ENCODE assay signal across 8 cellular contexts in genomic region chr16:28554634-28555423, GRCh38. TPM values are rescaled to one million over a fixed set of nuclear protein-coding genes. Genes with fewer than 3 reads are reported as not detected.
DNase-seq lines count a peak whose midpoint lies in the region; ATAC-seq, FAIRE-seq and TF ChIP-seq lines count a peak whose summit lies in the region.

No MANE protein-coding gene starts in this region.

- peak overlapping the region; percentile 60; the same call in 1 of the 2 replicates for H2AFZ ChIP-seq in OCI-LY7 (ENCODE audit: low read length)

- CTCF ChIA-PET in OCI-LY7 (lab: Charles Lee; ENCODE audit: unreplicated experiment): no interaction called here

- ATAC-seq in GM18858 (IDR thresholded peaks at IDR 0.05; ENCODE audit: unreplicated experiment): peak; percentile 8
- ATAC-seq in GM21367 (IDR thresholded peaks at IDR 0.05; ENCODE audit: unreplicated experiment): no peak

- no peak for TF ChIP-seq EP300 in sigmoid colon (IDR thresholded peaks at IDR 0.05)

- DNase-seq in OCI-LY7 (ENCODE audit: low spot score) (no peak), epithelial cell of proximal tubule (ENCODE audit: low read depth) (no peak), sigmoid colon (no peak), GM12891 (ENCODE audit: insufficient read length, low spot score) (no peak), UCSD-AML1 (lab: John Stamatoyannopoulos, UW; ENCODE audit: unreplicated experiment) (no peak), NCI-H524 (lab: John Stamatoyannopoulos, UW) (no peak)

- FAIRE-seq in GM12891 (lab: Jason Lieb, UNC): no peak

- H3K27ac ChIP-seq in OCI-LY7 (ENCODE audit: low read depth, low read length, poor library complexity, severe bottlenecking) (no peak overlapping the region), sigmoid colon (peak overlapping the region; percentile 95 to 98 (median 96))

- no peak for TF ChIP-seq CTCF in OCI-LY7 (conservative IDR thresholded peaks at IDR 0.05; ENCODE audit: low read length)
- TF ChIP-seq CTCF in epithelial cell of proximal tubule (conservative IDR thresholded peaks at IDR 0.05; ENCODE audit: low read depth, low read length): no peak
- no peak for TF ChIP-seq CTCF in sigmoid colon (IDR thresholded peaks at IDR 0.05)

- H3K79me2 ChIP-seq in OCI-LY7 (ENCODE audit: insufficient read depth, low read depth, low read length): peaks cover 25% of the 10 kb centered on the region; the same call in 1 of the 2 replicates

- intact Hi-C loops in OCI-LY7 (cut with micrococcal nuclease; ENCODE audit: unreplicated experiment) (loop anchor here (5.0 kb wide), 2 partner anchors 62 to 63 kb away; partner anchors contain the start of genes APOBR and CLN3), sigmoid colon (cut with DNase I) (loop anchor here (1.0 kb wide), 1 partner anchor 63 kb away; the partner anchor contains the start of gene CLN3)

- peak overlapping the region; percentile 94 for H3K4me2 ChIP-seq in OCI-LY7 (ENCODE audit: low read length)

- H3K36me3 ChIP-seq in OCI-LY7 (ENCODE audit: insufficient read depth, low read length) (peaks cover 38% of the 10 kb centered on the region), sigmoid colon (peaks cover 0 to 32% (median 6%) of the 10 kb centered on the region in 4 donors)

- H3K9me3 ChIP-seq in OCI-LY7 (ENCODE audit: low read length) (no peaks in the 10 kb centered on the region), sigmoid colon (no peaks in the 10 kb centered on the region)

- H3K9me2 ChIP-seq in OCI-LY7 (ENCODE audit: insufficient read depth, low read length): no peaks in the 10 kb centered on the region

- WGBS in sigmoid colon, 2 donors: 83 to 89% methylated on average over 15 of the region's 15 CpGs

- TF ChIP-seq POLR2A in sigmoid colon (IDR thresholded peaks at IDR 0.05) (no peak), GM12891 (IDR thresholded peaks at IDR 0.05; ENCODE audit: low read depth, low read length) (no peak)

- no TSS peak for BruUV-seq in OCI-LY7 (replicated peaks; lab: Mats Ljungman, UMichigan)

- H3K4me1 ChIP-seq in OCI-LY7 (ENCODE audit: insufficient read depth, low read length, poor library complexity, severe bottlenecking) (peaks cover 22% of the 10 kb centered on the region), sigmoid colon (peaks cover 0 to 25% (median 22%) of the 10 kb centered on the region in 4 donors)

- H3K4me3 ChIP-seq in OCI-LY7 (ENCODE audit: low read depth, low read length, poor library complexity, severe bottlenecking) (peak overlapping the region; percentile 72), epithelial cell of proximal tubule (ENCODE audit: low read depth, low read length) (peak overlapping the region; percentile 85), sigmoid colon (peak overlapping the region; percentile 50 to 70 (median 63))

- POLR2A ChIA-PET in OCI-LY7 (lab: Charles Lee): interaction anchor here (0.5 to 0.7 kb wide), 3 partner anchors 64 to 1850 kb away, joined by 3 read pairs; no protein-coding TSS in a partner anchor

- no peaks in the 10 kb centered on the region for H3K27me3 ChIP-seq in sigmoid colon

- no peaks in the 10 kb centered on the region for H4K20me1 ChIP-seq in OCI-LY7 (ENCODE audit: insufficient read depth, low read length)

TF ChIP-seq in GM12891, 5 proteins besides CTCF, POLR2A, EP300 and RAD21:
- TF ChIP-seq SPI1 (IDR thresholded peaks at IDR 0.05; ENCODE audit: low read depth, low read length): no peak
TF ChIP-seq in GM12891: peak in this region for 0.

RNA-seq across cellular contexts. Expression of gene SGF29, which starts 1.1 kb away (rescaled TPM):
- total RNA-seq in OCI-LY7 (2014; rRNA removed; shearing (Covaris generic)): 21.8 and 32.0 TPM in 2 replicates
- total RNA-seq in OCI-LY7 (2022) (22.6 and 33.1 TPM in 2 replicates), epithelial cell of proximal tubule (17.4 and 18.7 TPM in 2 replicates), sigmoid colon (10 to 100 TPM; 38.5 to 58.7 (median 44.9) TPM)
- polyA plus RNA-seq in sigmoid colon: 10 to 100 TPM; 13.2 to 22.9 (median 15.6) TPM
- 14.5 TPM for polyA plus RNA-seq in GM12891 (2012; ENCODE audit: low read depth, missing spikeins)

RNA-seq across cellular contexts. Expression of gene NUPR1, which starts 16.1 kb away (rescaled TPM):
- not detected in 2 replicates for total RNA-seq in OCI-LY7 (2014; rRNA removed; shearing (Covaris generic))
- total RNA-seq in OCI-LY7 (2022): not detected in 2 replicates
- total RNA-seq in epithelial cell of proximal tubule: not detected in 2 replicates
- total RNA-seq in sigmoid colon: 10 to 100 TPM; 54.3 to 83.9 (median 63.4) TPM
- 100 to 1,000 TPM in 2 of 3 donors, 10 to 100 TPM in 1; 48.6 to 318 (median 171) TPM for polyA plus RNA-seq in sigmoid colon
- 0.01 TPM for polyA plus RNA-seq in GM12891 (2012; ENCODE audit: low read depth, missing spikeins)

RNA-seq across cellular contexts. Expression of gene SULT1A2, which starts 42.0 kb away (rescaled TPM):
- 2.1 and 5.8 TPM in 2 replicates for total RNA-seq in OCI-LY7 (2014; rRNA removed; shearing (Covaris generic))
- total RNA-seq in OCI-LY7 (2022) (3.0 and 3.7 TPM in 2 replicates), epithelial cell of proximal tubule (0.17 TPM in 1 of 2 replicates, not detected in the other), sigmoid colon (1 to 10 TPM in 1 of 4 donors, under 1 TPM in 1, not detected in 2; 0.71 to 1.9 TPM)
- polyA plus RNA-seq in sigmoid colon: 100 to 1,000 TPM in 1 of 3 donors, 10 to 100 TPM in 2; 20.4 to 101 (median 25.1) TPM
- not detected for polyA plus RNA-seq in GM12891 (2012; ENCODE audit: low read depth, missing spikeins)

RNA-seq across cellular contexts. Expression of gene IL27, which starts 48.2 kb away (rescaled TPM):
- total RNA-seq in OCI-LY7 (2014; rRNA removed; shearing (Covaris generic)): not detected in 2 replicates
- not detected in 2 replicates for total RNA-seq in OCI-LY7 (2022)
- not detected in 2 replicates for total RNA-seq in epithelial cell of proximal tubule
- total RNA-seq in sigmoid colon: not detected
- polyA plus RNA-seq in sigmoid colon: under 1 TPM in 1 of 3 donors, not detected in 2; 0.22 TPM
- polyA plus RNA-seq in GM12891 (2012; ENCODE audit: low read depth, missing spikeins): 0.09 TPM

RNA-seq across cellular contexts. Expression of gene SULT1A1, which starts 55.0 kb away (rescaled TPM):
- 36.1 and 41.0 TPM in 2 replicates for total RNA-seq in OCI-LY7 (2014; rRNA removed; shearing (Covaris generic))
- total RNA-seq in OCI-LY7 (2022): 59.4 and 61.2 TPM in 2 replicates
- total RNA-seq in epithelial cell of proximal tubule: 0.72 and 8.6 TPM in 2 replicates
- total RNA-seq in sigmoid colon: 10 to 100 TPM; 10.2 to 27.7 (median 15.0) TPM
- polyA plus RNA-seq in sigmoid colon: 100 to 1,000 TPM in 2 of 3 donors, 10 to 100 TPM in 1; 89.4 to 283 (median 276) TPM
- polyA plus RNA-seq in GM12891 (2012; ENCODE audit: low read depth, missing spikeins): 0.87 TPM

Comparison
In these comparisons a context has a peak if more than half of its experiments do, and no peak if none do; other contexts are left out.
1. RNA of gene NUPR1, which starts 16.1 kb away (total RNA-seq): 54.3 to 83.9 TPM in sigmoid colon; not detected in OCI-LY7 and not detected in epithelial cell of proximal tubule; every median in the first group is over 10 times any median in the second.
2. Peak in every context shown above with its lines, with median percentiles within 50 percentile points of each other: H3K4me3 ChIP-seq.